Comparison of ENCODE assay signal across 8 cellular contexts in genomic region chr2:39620067-39620466, GRCh38. TPM values are rescaled to one million over a fixed set of nuclear protein-coding genes. Genes with fewer than 3 reads are reported as not detected.
DNase-seq lines count a peak whose midpoint lies in the region; ATAC-seq and TF ChIP-seq lines count a peak whose summit lies in the region.

No MANE protein-coding gene starts in this region.

- no peak overlapping the region for H2AFZ ChIP-seq in IMR-90 (replicated peaks; ENCODE audit: low read length, poor library complexity)

- no peak overlapping the region for H2BK20ac ChIP-seq in IMR-90 (ENCODE audit: low read depth, low read length)

- H4K5ac ChIP-seq in IMR-90 (ENCODE audit: low read depth, low read length), result no peak overlapping the region

- WGBS in IMR-90 (ENCODE audit: extremely low coverage in 2 of 2, insufficient read length in 1 of 2), 2 experiments, result 8% methylated on average over 4 of the region's 6 CpGs; no CpG with 5 or more reads in 1 of the 2 experiments

- TF ChIP-seq CTCF in IMR-90 (conservative IDR thresholded peaks at IDR 0.05; ENCODE audit: low read depth, low read length) (no peak), left lung (IDR thresholded peaks at IDR 0.05) (no peak)

- CTCF ChIA-PET in IMR-90 (lab: Yijun Ruan, JAX), result no interaction called here

- no peak overlapping the region for H3K4ac ChIP-seq in IMR-90 (ENCODE audit: low read depth, low read length)

- no peaks in the 10 kb centered on the region for H4K20me1 ChIP-seq in IMR-90 (ENCODE audit: insufficient read depth, low read length)

- no peak for TF ChIP-seq POLR2A in IMR-90 (IDR thresholded peaks at IDR 0.05; ENCODE audit: low read depth, low read length)

- H3K18ac ChIP-seq in IMR-90 (ENCODE audit: low read depth, low read length), result no peak overlapping the region

- H2BK120ac ChIP-seq in IMR-90 (ENCODE audit: low read depth, low read length), result no peak overlapping the region

- no peak overlapping the region for H2BK15ac ChIP-seq in IMR-90 (ENCODE audit: low read depth, low read length)

- H4K8ac ChIP-seq in IMR-90 (ENCODE audit: low read depth in 2 of 2, low read length in 2 of 2), result no peak overlapping the region

- no peak overlapping the region for H2AK9ac ChIP-seq in IMR-90 (replicated peaks; ENCODE audit: low read depth, low read length, poor library complexity)

- intact Hi-C loops in IMR-90 (cut with micrococcal nuclease) (no loop called here), left lung (cut with DNase I) (no loop called here)

- ATAC-seq in IMR-90 (ENCODE audit: low read depth) (peak; percentile 51; the same call in 1 of the 2 replicates), left lung (peak; percentile 34), GM18907 (IDR thresholded peaks at IDR 0.05; ENCODE audit: unreplicated experiment) (no peak)

- dilution Hi-C loops in IMR-90 (cut with HindIII; ENCODE audit: low sequenced_read_pairs, unreplicated experiment), result no loop called here

- H3K27me3 ChIP-seq in IMR-90 (ENCODE audit: control insufficient read depth, insufficient read depth, low read length), result peaks cover 7% of the 10 kb centered on the region
- H3K27me3 ChIP-seq in adipocyte (replicated peaks; ENCODE audit: control insufficient read depth, insufficient read depth, low read length), result peaks cover 7% of the 10 kb centered on the region
- H3K27me3 ChIP-seq in left lung, result no peaks in the 10 kb centered on the region

- H3K27ac ChIP-seq in IMR-90 (ENCODE audit: insufficient read depth, low read length) (no peak overlapping the region), left lung (no peak overlapping the region)

- no peaks in the 10 kb centered on the region for H3K36me3 ChIP-seq in IMR-90 (ENCODE audit: control insufficient read depth, insufficient read depth, low read length)
- no peaks in the 10 kb centered on the region for H3K36me3 ChIP-seq in adipocyte (ENCODE audit: control insufficient read depth, insufficient read depth, low read length, severe bottlenecking)
- no peaks in the 10 kb centered on the region for H3K36me3 ChIP-seq in left lung

- H3K56ac ChIP-seq in IMR-90 (ENCODE audit: extremely low read depth, insufficient read depth, low read length), result no peak overlapping the region

- POLR2A ChIA-PET in IMR-90 (lab: Charles Lee; ENCODE audit: unreplicated experiment), result no interaction called here

- H2BK5ac ChIP-seq in IMR-90 (ENCODE audit: low read depth, low read length, poor library complexity, severe bottlenecking), result no peak overlapping the region

- H3K9ac ChIP-seq in IMR-90 (ENCODE audit: low read depth, low read length) (no peak overlapping the region), adipocyte (ENCODE audit: low read length) (no peak overlapping the region)

- H3K4me3 ChIP-seq in IMR-90 (ENCODE audit: insufficient read depth, low read depth, low read length) (no peak overlapping the region), adipocyte (ENCODE audit: low read length) (no peak overlapping the region), left lung (no peak overlapping the region)

- H3K79me1 ChIP-seq in IMR-90 (ENCODE audit: low read depth in 1 of 2, low read length in 2 of 2), result no peaks in the 10 kb centered on the region

- H3K9me1 ChIP-seq in IMR-90 (ENCODE audit: insufficient read depth, low read length), result peaks cover 6% of the 10 kb centered on the region

- peak; percentile 49 for DNase-seq in AG20443 (ENCODE audit: low spot score)
- peak; percentile 84 for DNase-seq in IMR-90
- DNase-seq in adipocyte (ENCODE audit: low read depth), result peak; percentile 81
- peak in 1 of 2 donors; percentile 62 for DNase-seq in left lung
- DNase-seq in NCI-H1436 (lab: John Stamatoyannopoulos, UW), result no peak
- no peak for DNase-seq in iPS-NIHi7 (ENCODE audit: extremely low spot score)
- no peak for DNase-seq in cerebellar cortex (ENCODE audit: low spot score)

- no TSS peak for BruUV-seq in IMR-90 (replicated peaks; lab: Mats Ljungman, UMichigan)

- H3K4me2 ChIP-seq in IMR-90 (ENCODE audit: low read depth, low read length), result peak overlapping the region; percentile 48; the same call in 1 of the 2 replicates

- H3K14ac ChIP-seq in IMR-90 (replicated peaks; ENCODE audit: low read depth, low read length), result peak overlapping the region; percentile 63; the same call in 1 of the 2 replicates

- no peak overlapping the region for H4K91ac ChIP-seq in IMR-90 (ENCODE audit: insufficient read depth, low read depth, low read length)

- H3K23ac ChIP-seq in IMR-90 (ENCODE audit: low read depth, low read length), result no peak overlapping the region

- no peak for TF ChIP-seq RAD21 in IMR-90 (IDR thresholded peaks at IDR 0.05; ENCODE audit: low read length)

- no peak overlapping the region for H2AK5ac ChIP-seq in IMR-90 (ENCODE audit: low read depth, low read length)

- H3K9me3 ChIP-seq in IMR-90 (ENCODE audit: control insufficient read depth, insufficient read depth, low read length) (no peaks in the 10 kb centered on the region), adipocyte (ENCODE audit: control insufficient read depth, low read length) (no peaks in the 10 kb centered on the region), left lung (no peaks in the 10 kb centered on the region)

- in situ Hi-C loops in IMR-90 (cut with MboI; ENCODE audit: low sequenced_read_pairs), result no loop called here

- H3K4me1 ChIP-seq in IMR-90 (ENCODE audit: control insufficient read depth, insufficient read depth, low read length) (no peaks in the 10 kb centered on the region), adipocyte (ENCODE audit: control insufficient read depth, insufficient read depth, low read length) (peaks cover 26% of the 10 kb centered on the region), left lung (peaks cover 5 to 16% of the 10 kb centered on the region in 2 donors)

TF ChIP-seq in IMR-90, 13 proteins besides CTCF, POLR2A, EP300 and RAD21:
- TF ChIP-seq BHLHE40 (IDR thresholded peaks at IDR 0.05; ENCODE audit: low read depth, low read length) (no peak), CEBPB (IDR thresholded peaks at IDR 0.05; ENCODE audit: low read depth, low read length) (0 out of 2 replicates have a peak, but pooled peaks have one; percentile 26)
TF ChIP-seq in IMR-90: peak in this region for 1.

RNA-seq across cellular contexts. Expression of gene TMEM178A, which starts 45.6 kb away (rescaled TPM):
- total RNA-seq in IMR-90 (2012; rRNA removed) (0.18 and 0.28 TPM in 2 replicates), left lung (1 to 10 TPM; 1.4 to 1.5 TPM)
- polyA plus RNA-seq in IMR-90 (2012; rRNA removed), result 1.1 and 1.8 TPM in 2 replicates
- polyA plus RNA-seq in IMR-90 (2012; cell fraction: cytosol; rRNA removed), result 0.24 and 0.34 TPM in 2 replicates
- polyA plus RNA-seq in IMR-90 (2012; cell fraction: nucleus; rRNA removed; ENCODE audit: low replicate concordance), result 20.8 and 51.8 TPM in 2 replicates

Comparison
In these comparisons a context has a peak if more than half of its experiments do, and no peak if none do; other contexts are left out.
1. DNase-seq: peak in AG20443 (single experiment), IMR-90 (single experiment) and adipocyte (single experiment); none in NCI-H1436 (single experiment), iPS-NIHi7 (single experiment) and cerebellar cortex (single experiment).